ENCODE assay signal across 2 cellular contexts in genomic region chr20:36259177-36259835, GRCh38.
TF ChIP-seq lines count a peak whose summit lies in the region.

No MANE protein-coding gene starts in this region.

TF ChIP-seq in GM23338, 12 proteins besides CTCF, POLR2A, EP300 and RAD21 (continued from another document):
- no peak for TF ChIP-seq ZNF462 (CRISPR knock-in tag; IDR thresholded peaks at IDR 0.05)
- TF ChIP-seq ZNF331 (CRISPR knock-in tag; IDR thresholded peaks at IDR 0.05; ENCODE audit: low read depth) = no peak
- no peak for TF ChIP-seq EZH2 (IDR thresholded peaks at IDR 0.05; ENCODE audit: low read depth, unreplicated experiment)
- no peak for TF ChIP-seq STAT1 (IDR thresholded peaks at IDR 0.05; ENCODE audit: unreplicated experiment)
- TF ChIP-seq ZNF114 (CRISPR knock-in tag; IDR thresholded peaks at IDR 0.05) = no peak
- TF ChIP-seq REST (IDR thresholded peaks at IDR 0.05; ENCODE audit: unreplicated experiment) = no peak

TF ChIP-seq in WTC11, 78 proteins besides CTCF, POLR2A, EP300 and RAD21 (continued from another document):
- TF ChIP-seq AFF4 (CRISPR knock-in tag; IDR thresholded peaks at IDR 0.05; ENCODE audit: borderline replicate concordance) (no peak), ZNF138 (CRISPR knock-in tag; conservative IDR thresholded peaks at IDR 0.05) (no peak), MAX (CRISPR knock-in tag; IDR thresholded peaks at IDR 0.05) (no peak), PRDM15 (CRISPR knock-in tag; IDR thresholded peaks at IDR 0.05) (no peak), ATF2 (CRISPR knock-in tag; IDR thresholded peaks at IDR 0.05; ENCODE audit: borderline replicate concordance, low read depth) (no peak)
- TF ChIP-seq, protein P1, sequence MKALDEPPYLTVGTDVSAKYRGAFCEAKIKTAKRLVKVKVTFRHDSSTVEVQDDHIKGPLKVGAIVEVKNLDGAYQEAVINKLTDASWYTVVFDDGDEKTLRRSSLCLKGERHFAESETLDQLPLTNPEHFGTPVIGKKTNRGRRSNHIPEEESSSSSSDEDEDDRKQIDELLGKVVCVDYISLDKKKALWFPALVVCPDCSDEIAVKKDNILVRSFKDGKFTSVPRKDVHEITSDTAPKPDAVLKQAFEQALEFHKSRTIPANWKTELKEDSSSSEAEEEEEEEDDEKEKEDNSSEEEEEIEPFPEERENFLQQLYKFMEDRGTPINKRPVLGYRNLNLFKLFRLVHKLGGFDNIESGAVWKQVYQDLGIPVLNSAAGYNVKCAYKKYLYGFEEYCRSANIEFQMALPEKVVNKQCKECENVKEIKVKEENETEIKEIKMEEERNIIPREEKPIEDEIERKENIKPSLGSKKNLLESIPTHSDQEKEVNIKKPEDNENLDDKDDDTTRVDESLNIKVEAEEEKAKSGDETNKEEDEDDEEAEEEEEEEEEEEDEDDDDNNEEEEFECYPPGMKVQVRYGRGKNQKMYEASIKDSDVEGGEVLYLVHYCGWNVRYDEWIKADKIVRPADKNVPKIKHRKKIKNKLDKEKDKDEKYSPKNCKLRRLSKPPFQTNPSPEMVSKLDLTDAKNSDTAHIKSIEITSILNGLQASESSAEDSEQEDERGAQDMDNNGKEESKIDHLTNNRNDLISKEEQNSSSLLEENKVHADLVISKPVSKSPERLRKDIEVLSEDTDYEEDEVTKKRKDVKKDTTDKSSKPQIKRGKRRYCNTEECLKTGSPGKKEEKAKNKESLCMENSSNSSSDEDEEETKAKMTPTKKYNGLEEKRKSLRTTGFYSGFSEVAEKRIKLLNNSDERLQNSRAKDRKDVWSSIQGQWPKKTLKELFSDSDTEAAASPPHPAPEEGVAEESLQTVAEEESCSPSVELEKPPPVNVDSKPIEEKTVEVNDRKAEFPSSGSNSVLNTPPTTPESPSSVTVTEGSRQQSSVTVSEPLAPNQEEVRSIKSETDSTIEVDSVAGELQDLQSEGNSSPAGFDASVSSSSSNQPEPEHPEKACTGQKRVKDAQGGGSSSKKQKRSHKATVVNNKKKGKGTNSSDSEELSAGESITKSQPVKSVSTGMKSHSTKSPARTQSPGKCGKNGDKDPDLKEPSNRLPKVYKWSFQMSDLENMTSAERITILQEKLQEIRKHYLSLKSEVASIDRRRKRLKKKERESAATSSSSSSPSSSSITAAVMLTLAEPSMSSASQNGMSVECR (CRISPR knock-in tag; IDR thresholded peaks at IDR 0.05; ENCODE audit: borderline replicate concordance) = no peak
- TF ChIP-seq, protein P2, sequence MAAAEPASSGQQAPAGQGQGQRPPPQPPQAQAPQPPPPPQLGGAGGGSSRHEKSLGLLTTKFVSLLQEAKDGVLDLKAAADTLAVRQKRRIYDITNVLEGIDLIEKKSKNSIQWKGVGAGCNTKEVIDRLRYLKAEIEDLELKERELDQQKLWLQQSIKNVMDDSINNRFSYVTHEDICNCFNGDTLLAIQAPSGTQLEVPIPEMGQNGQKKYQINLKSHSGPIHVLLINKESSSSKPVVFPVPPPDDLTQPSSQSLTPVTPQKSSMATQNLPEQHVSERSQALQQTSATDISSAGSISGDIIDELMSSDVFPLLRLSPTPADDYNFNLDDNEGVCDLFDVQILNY (CRISPR knock-in tag; IDR thresholded peaks at IDR 0.05) = no peak
- TF ChIP-seq, protein P3, sequence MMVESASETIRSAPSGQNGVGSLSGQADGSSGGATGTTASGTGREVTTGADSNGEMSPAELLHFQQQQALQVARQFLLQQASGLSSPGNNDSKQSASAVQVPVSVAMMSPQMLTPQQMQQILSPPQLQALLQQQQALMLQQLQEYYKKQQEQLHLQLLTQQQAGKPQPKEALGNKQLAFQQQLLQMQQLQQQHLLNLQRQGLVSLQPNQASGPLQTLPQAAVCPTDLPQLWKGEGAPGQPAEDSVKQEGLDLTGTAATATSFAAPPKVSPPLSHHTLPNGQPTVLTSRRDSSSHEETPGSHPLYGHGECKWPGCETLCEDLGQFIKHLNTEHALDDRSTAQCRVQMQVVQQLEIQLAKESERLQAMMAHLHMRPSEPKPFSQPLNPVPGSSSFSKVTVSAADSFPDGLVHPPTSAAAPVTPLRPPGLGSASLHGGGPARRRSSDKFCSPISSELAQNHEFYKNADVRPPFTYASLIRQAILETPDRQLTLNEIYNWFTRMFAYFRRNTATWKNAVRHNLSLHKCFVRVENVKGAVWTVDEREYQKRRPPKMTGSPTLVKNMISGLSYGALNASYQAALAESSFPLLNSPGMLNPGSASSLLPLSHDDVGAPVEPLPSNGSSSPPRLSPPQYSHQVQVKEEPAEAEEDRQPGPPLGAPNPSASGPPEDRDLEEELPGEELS (CRISPR knock-in tag; IDR thresholded peaks at IDR 0.05) = no peak
